ENCODE assay signal across 16 cellular contexts in genomic region chr5:50712479-50712878, GRCh38. TPM values are rescaled to one million over a fixed set of nuclear protein-coding genes. Genes with fewer than 3 reads are reported as not detected.
DNase-seq lines count a peak whose midpoint lies in the region; ATAC-seq and TF ChIP-seq lines count a peak whose summit lies in the region.
"Had no signal": no experiment of that assay in that cellular context is flagged by ENCODE, and none has a peak within 500 bp of the region (broad histone marks: within the 10 kb centered on the region; RNA-seq: fewer than 3 reads in every experiment).

No MANE protein-coding gene starts in this region.

- no peak for ATAC-seq in activated CD4-positive, alpha-beta T cell treated with anti-CD3 and anti-CD28 coated beads for 36 hours
- ATAC-seq in activated T-helper 17 cell treated with anti-CD3 and anti-CD28 coated beads, Interleukin-2, amount 50 U/mL, for 72 hours (replicated peaks), result no peak
- ATAC-seq in natural killer cell (no peak), GM21360 (IDR thresholded peaks at IDR 0.05; ENCODE audit: unreplicated experiment) (no peak), upper lobe of right lung (no peak)

- H3K36me3 Mint-ChIP-seq in activated CD4-positive, alpha-beta T cell treated with anti-CD3 and anti-CD28 coated beads for 36 hours (ENCODE audit: low read depth), result peaks cover 2% of the 10 kb centered on the region
- H3K36me3 Mint-ChIP-seq in activated T-helper 17 cell treated with anti-CD3 and anti-CD28 coated beads, Interleukin-2, amount 50 U/mL, for 72 hours (ENCODE audit: low read depth), result no peaks in the 10 kb centered on the region
- no peaks in the 10 kb centered on the region for H3K36me3 Mint-ChIP-seq in natural killer cell

- peak overlapping the region; percentile 1 for H3K4me3 Mint-ChIP-seq in activated CD4-positive, alpha-beta T cell treated with anti-CD3 and anti-CD28 coated beads for 36 hours
- peak overlapping the region; percentile 80 for H3K4me3 Mint-ChIP-seq in activated T-helper 17 cell treated with anti-CD3 and anti-CD28 coated beads, Interleukin-2, amount 50 U/mL, for 72 hours
- H3K4me3 Mint-ChIP-seq in natural killer cell, result peak overlapping the region; percentile 35
- H3K4me3 Mint-ChIP-seq: HFFc6 had no signal

- no peak for DNase-seq in activated CD4-positive, alpha-beta T cell treated with anti-CD3 and anti-CD28 coated beads for 36 hours
- DNase-seq in activated CD4-positive, alpha-beta T cell treated with anti-CD3 and anti-CD28 coated beads for 48 hours, result no peak
- DNase-seq in GM12865 (ENCODE audit: low read depth) (no peak), natural killer cell (no peak), EL (no peak), upper lobe of right lung (no peak)
- DNase-seq: activated CD4-positive, CD25-positive, alpha-beta regulatory T cell; activated CD8-positive, alpha-beta memory T cell treated with anti-CD3 and anti-CD28 coated beads, Interleukin-2, amount 50 U/mL, for 4 hours; effector CD4-positive, alpha-beta T cell; HFFc6; Kasumi-1; mesendoderm; NCI-H1417; NCI-H226 had no signal

- H3K4me1 Mint-ChIP-seq in activated CD4-positive, alpha-beta T cell treated with anti-CD3 and anti-CD28 coated beads for 36 hours, result peaks cover 83% of the 10 kb centered on the region
- peaks cover 57% of the 10 kb centered on the region for H3K4me1 Mint-ChIP-seq in activated T-helper 17 cell treated with anti-CD3 and anti-CD28 coated beads, Interleukin-2, amount 50 U/mL, for 72 hours
- peaks cover 83 to 89% of the 10 kb centered on the region in 2 donors for H3K4me1 Mint-ChIP-seq in natural killer cell

- H3K9me3 Mint-ChIP-seq in activated CD4-positive, alpha-beta T cell treated with anti-CD3 and anti-CD28 coated beads for 36 hours (ENCODE audit: low read depth), result no peaks in the 10 kb centered on the region
- no peaks in the 10 kb centered on the region for H3K9me3 Mint-ChIP-seq in activated T-helper 17 cell treated with anti-CD3 and anti-CD28 coated beads, Interleukin-2, amount 50 U/mL, for 72 hours
- no peaks in the 10 kb centered on the region for H3K9me3 Mint-ChIP-seq in natural killer cell

- peaks cover 12% of the 10 kb centered on the region for H3K4me1 ChIP-seq in upper lobe of right lung

- no peaks in the 10 kb centered on the region for H3K36me3 ChIP-seq in upper lobe of right lung

- H3K9me3 ChIP-seq in upper lobe of right lung, result no peaks in the 10 kb centered on the region

- POLR2A ChIA-PET in activated CD4-positive, alpha-beta T cell treated with anti-CD3 and anti-CD28 coated beads for 36 hours (lab: Charles Lee), result no interaction called here

- H3K27ac Mint-ChIP-seq in activated CD4-positive, alpha-beta T cell treated with anti-CD3 and anti-CD28 coated beads for 36 hours, result peak overlapping the region; percentile 65
- peak overlapping the region; percentile 49 for H3K27ac Mint-ChIP-seq in activated T-helper 17 cell treated with anti-CD3 and anti-CD28 coated beads, Interleukin-2, amount 50 U/mL, for 72 hours
- peak overlapping the region; percentile 88 to 90 for H3K27ac Mint-ChIP-seq in natural killer cell
- H3K27ac Mint-ChIP-seq: HFFc6 had no signal

- no peak overlapping the region for H3K27ac ChIP-seq in upper lobe of right lung

- no peaks in the 10 kb centered on the region for H3K27me3 Mint-ChIP-seq in activated CD4-positive, alpha-beta T cell treated with anti-CD3 and anti-CD28 coated beads for 36 hours
- H3K27me3 Mint-ChIP-seq in activated T-helper 17 cell treated with anti-CD3 and anti-CD28 coated beads, Interleukin-2, amount 50 U/mL, for 72 hours, result no peaks in the 10 kb centered on the region
- no peaks in the 10 kb centered on the region for H3K27me3 Mint-ChIP-seq in natural killer cell (ENCODE audit: low read depth in 2 of 2)

- CTCF ChIA-PET in activated CD4-positive, alpha-beta T cell treated with anti-CD3 and anti-CD28 coated beads for 36 hours (lab: Charles Lee), result no interaction called here

- H3K27me3 ChIP-seq in upper lobe of right lung, result no peaks in the 10 kb centered on the region

- no peak for TF ChIP-seq CTCF in GM12865 (IDR thresholded peaks at IDR 0.05; ENCODE audit: insufficient read depth, low read depth, low read length, missing control alignments)
- no peak for TF ChIP-seq CTCF in natural killer cell (IDR thresholded peaks at IDR 0.05)
- TF ChIP-seq CTCF in upper lobe of right lung (IDR thresholded peaks at IDR 0.05), result no peak

- intact Hi-C loops in activated CD4-positive, alpha-beta T cell treated with anti-CD3 and anti-CD28 coated beads for 36 hours (cut with DNase I, micrococcal nuclease), result no loop called here
- intact Hi-C loops in natural killer cell (cut with micrococcal nuclease), result loop anchor here (5.0 kb wide), 1 partner anchor 35 kb away; no protein-coding TSS in a partner anchor
- intact Hi-C loops in upper lobe of right lung (cut with DNase I), result no loop called here

- 0 out of 2 replicates have a peak overlapping the region, but pooled peaks have one; percentile 30 for H3K4me3 ChIP-seq in GM12865 (ENCODE audit: low read depth, low read length)
- no peak overlapping the region for H3K4me3 ChIP-seq in upper lobe of right lung

RNA-seq across cellular contexts. Expression of gene PARP8, which starts 46.0 kb away (rescaled TPM):
- 10 to 100 TPM; 31.7 to 38.8 TPM for total RNA-seq in activated CD4-positive, alpha-beta T cell treated with anti-CD3 and anti-CD28 coated beads for 36 hours
- 10 to 100 TPM; 32.4 to 57.2 TPM for total RNA-seq in activated T-helper 17 cell treated with anti-CD3 and anti-CD28 coated beads, Interleukin-2, amount 50 U/mL, for 72 hours
- total RNA-seq in natural killer cell (100 to 1,000 TPM; 359 to 395 (median 372) TPM), upper lobe of right lung (52.3 TPM)

Comparison
In these comparisons a context has a peak if more than half of its experiments do, and no peak if none do; other contexts are left out.
1. H3K4me3 Mint-ChIP-seq: peak in every context shown above with its lines; median percentile 80 in activated T-helper 17 cell treated with anti-CD3 and anti-CD28 coated beads, Interleukin-2, amount 50 U/mL, for 72 hours; 35 in natural killer cell; 1 in activated CD4-positive, alpha-beta T cell treated with anti-CD3 and anti-CD28 coated beads for 36 hours.